Comparison of ENCODE assay signal across 1 cellular context in the genomic region with DNA sequence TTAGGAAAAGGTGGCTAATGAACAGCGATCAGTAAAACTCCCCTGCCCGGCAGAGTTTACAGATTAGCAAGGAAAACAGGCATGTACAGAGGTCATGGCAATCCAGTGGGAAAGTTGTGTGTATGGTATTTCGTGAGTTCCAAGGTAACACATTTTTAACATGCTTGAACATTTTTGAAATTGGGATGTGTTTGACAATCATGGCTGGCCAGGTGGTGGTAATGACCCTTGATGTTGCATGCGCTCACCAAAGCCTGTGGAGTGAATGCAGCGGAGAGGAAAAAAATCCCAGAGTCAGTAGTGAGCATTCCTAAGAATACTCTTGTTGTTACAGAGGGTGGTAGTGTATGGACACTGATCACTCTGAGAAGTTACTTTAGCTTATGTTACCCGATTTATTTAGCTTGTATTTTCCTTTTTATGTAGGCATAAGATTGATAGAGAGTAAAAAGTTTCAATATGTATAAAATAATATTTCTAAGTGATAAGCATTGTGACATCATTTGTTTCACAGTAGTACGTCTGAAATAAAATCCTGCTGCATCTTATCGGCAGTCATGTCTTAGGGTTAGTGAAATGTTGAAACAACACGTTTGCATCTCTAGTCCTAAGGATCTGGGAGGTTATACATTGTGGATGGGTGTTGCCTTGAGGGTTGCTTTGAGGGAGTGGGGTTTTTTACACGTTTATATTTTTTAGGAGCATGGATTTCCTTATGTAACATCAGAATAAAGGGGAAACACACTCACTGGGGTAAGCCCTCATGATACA.
TF ChIP-seq lines count a peak whose summit lies in the region.

No MANE protein-coding gene starts in this region.

TF ChIP-seq in IMR-90, 13 proteins besides CTCF, POLR2A, EP300 and RAD21:
- TF ChIP-seq CHD1 (IDR thresholded peaks at IDR 0.05; ENCODE audit: low read depth, low read length) (no peak), NFE2L2 (IDR thresholded peaks at IDR 0.05; ENCODE audit: low read depth, low read length) (no peak), MAFK (IDR thresholded peaks at IDR 0.05; ENCODE audit: low read depth, low read length) (no peak), RCOR1 (IDR thresholded peaks at IDR 0.05; ENCODE audit: insufficient replicate concordance, low read length) (no peak)
